Comparison of ENCODE assay signal across 9 cellular contexts in genomic region chr6:75604294-75604693, GRCh38. TPM values are rescaled to one million over a fixed set of nuclear protein-coding genes. Genes with fewer than 3 reads are reported as not detected.
A peak's percentile ranks its signal among the peaks of the same experiment; 100 is the strongest.
DNase-seq lines count a peak whose midpoint lies in the region; ATAC-seq, FAIRE-seq and TF ChIP-seq lines count a peak whose summit lies in the region.
"Had no signal": no experiment of that assay in that cellular context is flagged by ENCODE, and none has a peak within 500 bp of the region (broad histone marks: within the 10 kb centered on the region; RNA-seq: fewer than 3 reads in every experiment).

No MANE protein-coding gene starts in this region.

- CTCF ChIA-PET in activated naive CD4-positive, alpha-beta T cell treated with anti-CD3 and anti-CD28 coated beads, Interleukin-2, amount 10 ng/mL, durations not matched to agents 7 days and 5 days (lab: Charles Lee): no interaction called here
- CTCF ChIA-PET in activated CD8-positive, alpha-beta T cell treated with anti-CD3 and anti-CD28 coated beads, Interleukin-2, amount 10 ng/mL, durations not matched to agents 7 days and 5 days (lab: Charles Lee): interaction anchor here (1.3 kb wide), 1 partner anchor 17 kb away, joined by 5 read pairs; no protein-coding TSS in a partner anchor

- TF ChIP-seq CTCF in testis (IDR thresholded peaks at IDR 0.05): no peak

- ATAC-seq in activated CD8-positive, alpha-beta T cell treated with anti-CD3 and anti-CD28 coated beads, Interleukin-2, amount 10 ng/mL, durations not matched to agents 7 days and 5 days: no peak

- no peaks in the 10 kb centered on the region for H3K9me3 Mint-ChIP-seq in activated naive CD4-positive, alpha-beta T cell treated with anti-CD3 and anti-CD28 coated beads, Interleukin-2, amount 10 ng/mL, durations not matched to agents 7 days and 5 days
- no peaks in the 10 kb centered on the region for H3K9me3 Mint-ChIP-seq in activated CD8-positive, alpha-beta T cell treated with anti-CD3 and anti-CD28 coated beads, Interleukin-2, amount 10 ng/mL, durations not matched to agents 7 days and 5 days (ENCODE audit: insufficient read depth)

- POLR2A ChIA-PET in activated CD8-positive, alpha-beta T cell treated with anti-CD3 and anti-CD28 coated beads, Interleukin-2, amount 10 ng/mL, durations not matched to agents 7 days and 5 days (lab: Charles Lee): no interaction called here

- peaks cover 57% of the 10 kb centered on the region for H3K4me1 Mint-ChIP-seq in activated naive CD4-positive, alpha-beta T cell treated with anti-CD3 and anti-CD28 coated beads, Interleukin-2, amount 10 ng/mL, durations not matched to agents 7 days and 5 days
- H3K4me1 Mint-ChIP-seq in activated CD8-positive, alpha-beta T cell treated with anti-CD3 and anti-CD28 coated beads, Interleukin-2, amount 10 ng/mL, durations not matched to agents 7 days and 5 days (ENCODE audit: low read depth): peaks cover 60% of the 10 kb centered on the region

- no peaks in the 10 kb centered on the region for H3K27me3 ChIP-seq in iPS-20b (ENCODE audit: insufficient read depth, low read length)
- H3K27me3 ChIP-seq in testis: no peaks in the 10 kb centered on the region

- peak overlapping the region; percentile 97 for H3K4me3 Mint-ChIP-seq in activated naive CD4-positive, alpha-beta T cell treated with anti-CD3 and anti-CD28 coated beads, Interleukin-2, amount 10 ng/mL, durations not matched to agents 7 days and 5 days
- H3K4me3 Mint-ChIP-seq in activated CD8-positive, alpha-beta T cell treated with anti-CD3 and anti-CD28 coated beads, Interleukin-2, amount 10 ng/mL, durations not matched to agents 7 days and 5 days: peak overlapping the region; percentile 98

- H3K9ac ChIP-seq in iPS-20b (ENCODE audit: low read depth, low read length): no peak overlapping the region; the same call in 1 of the 2 replicates

- TF ChIP-seq POLR2A in testis (IDR thresholded peaks at IDR 0.05): no peak
- TF ChIP-seq POLR2A in GM12891 (IDR thresholded peaks at IDR 0.05; ENCODE audit: low read depth, low read length): no peak

- H3K9me3 ChIP-seq in iPS-20b (ENCODE audit: insufficient read depth, low read depth, low read length) (no peaks in the 10 kb centered on the region), testis (no peaks in the 10 kb centered on the region)

- FAIRE-seq in GM12891 (lab: Jason Lieb, UNC): no peak

- no peak overlapping the region for H3K27ac ChIP-seq in iPS-20b (ENCODE audit: low read length)
- peak overlapping the region; percentile 99 to 100 for H3K27ac ChIP-seq in testis

- no peak overlapping the region for H3K27ac Mint-ChIP-seq in activated naive CD4-positive, alpha-beta T cell treated with anti-CD3 and anti-CD28 coated beads, Interleukin-2, amount 10 ng/mL, durations not matched to agents 7 days and 5 days
- H3K27ac Mint-ChIP-seq in activated CD8-positive, alpha-beta T cell treated with anti-CD3 and anti-CD28 coated beads, Interleukin-2, amount 10 ng/mL, durations not matched to agents 7 days and 5 days: no peak overlapping the region

- no peaks in the 10 kb centered on the region for H3K27me3 Mint-ChIP-seq in activated naive CD4-positive, alpha-beta T cell treated with anti-CD3 and anti-CD28 coated beads, Interleukin-2, amount 10 ng/mL, durations not matched to agents 7 days and 5 days
- H3K27me3 Mint-ChIP-seq in activated CD8-positive, alpha-beta T cell treated with anti-CD3 and anti-CD28 coated beads, Interleukin-2, amount 10 ng/mL, durations not matched to agents 7 days and 5 days (ENCODE audit: low read depth): no peaks in the 10 kb centered on the region

- H3K4me1 ChIP-seq in iPS-20b (ENCODE audit: insufficient read depth, low read length) (peaks cover 6% of the 10 kb centered on the region; the same call in 1 of the 2 replicates), testis (peaks cover 24% of the 10 kb centered on the region)

- H3K36me3 ChIP-seq in iPS-20b (ENCODE audit: insufficient read depth, low read depth, low read length): no peaks in the 10 kb centered on the region
- H3K36me3 ChIP-seq in testis (ENCODE audit: low read depth, missing control alignments): no peaks in the 10 kb centered on the region

- H3K36me3 Mint-ChIP-seq in activated naive CD4-positive, alpha-beta T cell treated with anti-CD3 and anti-CD28 coated beads, Interleukin-2, amount 10 ng/mL, durations not matched to agents 7 days and 5 days: peaks cover 23% of the 10 kb centered on the region
- H3K36me3 Mint-ChIP-seq in activated CD8-positive, alpha-beta T cell treated with anti-CD3 and anti-CD28 coated beads, Interleukin-2, amount 10 ng/mL, durations not matched to agents 7 days and 5 days (ENCODE audit: low read depth): peaks cover 18% of the 10 kb centered on the region

- DNase-seq in activated naive CD4-positive, alpha-beta T cell treated with anti-CD3 and anti-CD28 coated beads, Interleukin-2, amount 10 ng/mL, durations not matched to agents 7 days and 5 days: no peak
- DNase-seq in activated naive CD4-positive, alpha-beta T cell treated with anti-CD3 and anti-CD28 coated beads, Interleukin-2, amount 50 U/mL, for 16 hours: no peak
- no peak for DNase-seq in activated CD8-positive, alpha-beta T cell treated with anti-CD3 and anti-CD28 coated beads, Interleukin-2, amount 10 ng/mL, durations not matched to agents 7 days and 5 days
- DNase-seq in testis (no peak), foreskin melanocyte (no peak), GM12891 (ENCODE audit: insufficient read length, low spot score) (no peak)
- no peak for DNase-seq in activated CD4-positive, CD25-positive, alpha-beta regulatory T cell treated with anti-CD3 and anti-CD28 coated beads, Interleukin-2, amount 50 U/mL, for 72 hours
- DNase-seq: DMS 273 treated with DMSO at 0.1 percent for 48 hours had no signal

- H3K4me3 ChIP-seq in iPS-20b (ENCODE audit: low read length) (peak overlapping the region; percentile 97), testis (peak overlapping the region in 1 of 2 donors; percentile 88)

- intact Hi-C loops in testis (cut with DNase I; ENCODE audit: low total_unique reads): no loop called here

- WGBS in testis, 2 donors: 67 to 68% methylated on average over 16 of the region's 16 CpGs

TF ChIP-seq in GM12891, 5 proteins besides CTCF, POLR2A, EP300 and RAD21:
- TF ChIP-seq TAF1 (IDR thresholded peaks at IDR 0.05; ENCODE audit: low read depth, low read length) (no peak), PAX5 (IDR thresholded peaks at IDR 0.05; ENCODE audit: insufficient read depth, low read length, severe bottlenecking) (no peak), POU2F2 (IDR thresholded peaks at IDR 0.05; ENCODE audit: low read depth, low read length) (no peak), POLR2AphosphoS5 (IDR thresholded peaks at IDR 0.05; ENCODE audit: low read depth, low read length) (no peak), SPI1 (IDR thresholded peaks at IDR 0.05; ENCODE audit: low read depth, low read length) (no peak)
TF ChIP-seq in GM12891: peak in this region for 0.

RNA-seq across cellular contexts. Expression of gene SENP6, which starts 2.6 kb away (rescaled TPM):
- total RNA-seq in activated CD8-positive, alpha-beta T cell treated with anti-CD3 and anti-CD28 coated beads, Interleukin-2, amount 10 ng/mL, durations not matched to agents 7 days and 5 days: 10 to 100 TPM; 66.2 to 68.9 TPM
- total RNA-seq in testis: 100 to 1,000 TPM; 151 to 152 TPM
- 42.7 TPM for polyA plus RNA-seq in testis (ENCODE audit: insufficient read depth, low read depth, low replicate concordance)
- polyA plus RNA-seq in GM12891 (2012; ENCODE audit: low read depth, missing spikeins): 22.1 TPM
